Comparison of ENCODE assay signal across 27 cellular contexts in genomic region chr16:62764572-62764971, GRCh38.
"Had no signal": no experiment of that assay in that cellular context is flagged by ENCODE, and none has a peak within 500 bp of the region (broad histone marks: within the 10 kb centered on the region; RNA-seq: fewer than 3 reads in every experiment).

No MANE protein-coding gene starts in this region.

- H3K27me3 ChIP-seq: stomach, suprapubic skin, testis, thyroid gland, tibial artery, tibial nerve, transverse colon, upper lobe of left lung, upper lobe of right lung, uterus, vagina had no signal

- H3K4me3 ChIP-seq: stomach, suprapubic skin, testis, thoracic aorta, thyroid gland, tibial artery, tibial nerve, transverse colon, upper lobe of left lung, upper lobe of right lung, uterus, vagina had no signal

- ATAC-seq: stimulated activated effector memory CD8-positive, alpha-beta T cell treated with anti-CD3 and anti-CD28 coated beads, Interleukin-12 subunit alpha, Interleukin-12 subunit beta, amount 100 ng/mL, for 72 hours; stimulated activated memory B cell treated with anti-CD40 and anti-IgM and Interleukin-4, amounts not matched to agents 10 μg/mL and 1 μg/mL and 100 μg/mL, for 72 hours; stimulated activated naive B cell treated with anti-CD40 and anti-IgM and Interleukin-4, amounts not matched to agents 10 μg/mL and 1 μg/mL and 100 μg/mL, for 72 hours; stimulated activated naive CD8-positive, alpha-beta T cell treated with anti-CD3 and anti-CD28 coated beads, Interleukin-15, amount 100 ng/mL, for 72 hours; stimulated activated naive CD8-positive, alpha-beta T cell treated with anti-CD3 and anti-CD28 coated beads, Interleukin-15, Interleukin-2, amounts not matched to agents 100 U/mL and 50 U/mL, for 24 hours; upper lobe of right lung had no signal

- H3K36me3 ChIP-seq: stomach, suprapubic skin, thoracic aorta, thyroid gland, tibial artery, tibial nerve, transverse colon, upper lobe of left lung, upper lobe of right lung, uterus, vagina had no signal

- H3K4me1 ChIP-seq: stomach, suprapubic skin, testis, thyroid gland, tibial artery, tibial nerve, transverse colon, upper lobe of left lung, upper lobe of right lung, uterus, vagina had no signal

- DNase-seq: stimulated activated CD4-positive, alpha-beta T cell treated with anti-CD3 and anti-CD28 coated beads, Interleukin-2, amount 100 ng/mL, for 48 hours; stimulated activated CD4-positive, alpha-beta T cell treated with anti-CD3 and anti-CD28 coated beads, Interleukin-4, amount 100 ng/mL, for 1 hour; stimulated activated CD4-positive, alpha-beta T cell treated with anti-CD3 and anti-CD28 coated beads, Interleukin-4, amount 100 ng/mL, for 24 hours; stimulated activated CD4-positive, alpha-beta T cell treated with anti-CD3 and anti-CD28 coated beads, Interleukin-4, amount 100 ng/mL, for 4 hours; stimulated activated CD8-positive, alpha-beta memory T cell treated with anti-CD3 and anti-CD28 coated beads, Interleukin-4, amount 100 ng/mL, for 48 hours; stimulated activated naive B cell treated with anti-CD40 and anti-IgM and Interleukin-4, amounts not matched to agents 10 μg/mL and 1 μg/mL and 100 μg/mL, for 72 hours; stimulated activated naive CD4-positive, alpha-beta T cell; stimulated activated naive CD4-positive, alpha-beta T cell treated with Interleukin-2 at 50 U/mL for 16 hours; stimulated activated naive CD8-positive, alpha-beta T cell treated with anti-CD3 and anti-CD28 coated beads, Interleukin-15, amount 100 ng/mL, for 72 hours; stimulated activated naive CD8-positive, alpha-beta T cell treated with anti-CD3 and anti-CD28 coated beads, Interleukin-15, Interleukin-2, amounts not matched to agents 100 U/mL and 50 U/mL, for 24 hours; stomach; substantia nigra; testis; thyroid gland; tibial artery; transverse colon; trophoblast cell; upper lobe of left lung; upper lobe of right lung; uterus had no signal

- H3K9me3 ChIP-seq: stomach, suprapubic skin, testis, thoracic aorta, thyroid gland, tibial artery, tibial nerve, transverse colon, upper lobe of left lung, upper lobe of right lung, uterus, vagina had no signal

- FAIRE-seq: urothelium cell line had no signal

- H3K27ac ChIP-seq: stomach, suprapubic skin, testis, thoracic aorta, thyroid gland, tibial artery, tibial nerve, transverse colon, upper lobe of left lung, upper lobe of right lung, uterus, vagina had no signal
